In genomic region chr15:24957691-24958090, GRCh38 we compare ENCODE assay signal across 11 cellular contexts. TPM values are rescaled to one million over a fixed set of nuclear protein-coding genes. Genes with fewer than 3 reads are reported as not detected.
DNase-seq lines count a peak whose midpoint lies in the region; ATAC-seq and TF ChIP-seq lines count a peak whose summit lies in the region.
"Had no signal": no experiment of that assay in that cellular context is flagged by ENCODE, and none has a peak within 500 bp of the region (broad histone marks: within the 10 kb centered on the region; RNA-seq: fewer than 3 reads in every experiment).

No MANE protein-coding gene starts in this region.

- H3K36me3 ChIP-seq in hepatocyte (replicated peaks; ENCODE audit: insufficient read depth, low read depth), result peaks cover 2% of the 10 kb centered on the region
- peaks cover 0 to 8% of the 10 kb centered on the region in 2 donors for H3K36me3 ChIP-seq in psoas muscle (ENCODE audit: insufficient read depth in 1 of 2, low read depth in 1 of 2)
- H3K36me3 ChIP-seq: pancreas had no signal

- no peaks in the 10 kb centered on the region for H3K9me2 ChIP-seq in hepatocyte (replicated peaks; ENCODE audit: insufficient read depth)

- H3K27ac Mint-ChIP-seq in activated T-cell treated with anti-CD3 and anti-CD28 coated beads, Interleukin-2, amount 50 U/mL, for 24 hours, result peak overlapping the region; percentile 23
- peak overlapping the region; percentile 96 for H3K27ac Mint-ChIP-seq in T-helper 17 cell

- peaks cover 38% of the 10 kb centered on the region for H4K20me1 ChIP-seq in hepatocyte (ENCODE audit: insufficient read depth, poor library complexity, severe bottlenecking)

- H3K4me3 Mint-ChIP-seq in activated T-cell treated with anti-CD3 and anti-CD28 coated beads, Interleukin-2, amount 50 U/mL, for 24 hours, result peak overlapping the region; percentile 41
- H3K4me3 Mint-ChIP-seq in T-helper 17 cell, result no peak overlapping the region

- no peak for DNase-seq in activated T-cell treated with anti-CD3 and anti-CD28 coated beads, Interleukin-2, amount 50 U/mL, for 24 hours
- DNase-seq in activated T-cell treated with anti-CD3 and anti-CD28 coated beads for 4 hours, result no peak
- DNase-seq in T-helper 17 cell, result no peak
- DNase-seq in hepatocyte (ENCODE audit: low spot score), result no peak
- DNase-seq in psoas muscle, result no peak
- DNase-seq in LoVo (ENCODE audit: low spot score), result no peak
- DNase-seq in KG1 (lab: John Stamatoyannopoulos, UW), result no peak
- DNase-seq: NCI-H2029 treated with DMSO at 0.1 percent for 48 hours; pancreas; stimulated activated CD4-positive, alpha-beta T cell treated with anti-CD3 and anti-CD28 coated beads, Interleukin-2, amount 100 ng/mL, for 48 hours had no signal

- no peaks in the 10 kb centered on the region for H3K9me3 ChIP-seq in T-helper 17 cell (ENCODE audit: control insufficient read depth, low read length, poor library complexity, severe bottlenecking)
- H3K9me3 ChIP-seq in hepatocyte (ENCODE audit: low read depth), result no peaks in the 10 kb centered on the region
- H3K9me3 ChIP-seq in psoas muscle, result no peaks in the 10 kb centered on the region
- H3K9me3 ChIP-seq: pancreas had no signal

- H3K4me1 Mint-ChIP-seq in activated T-cell treated with anti-CD3 and anti-CD28 coated beads, Interleukin-2, amount 50 U/mL, for 24 hours (ENCODE audit: low read depth), result peaks cover 21% of the 10 kb centered on the region
- H3K4me1 Mint-ChIP-seq in T-helper 17 cell, result peaks cover 9% of the 10 kb centered on the region

- intact Hi-C loops in psoas muscle (cut with DNase I), result no loop called here

- no peak overlapping the region for H2AFZ ChIP-seq in hepatocyte

- H3K27me3 ChIP-seq in hepatocyte (no peaks in the 10 kb centered on the region), psoas muscle (ENCODE audit: insufficient read depth in 3 of 3, low read length in 2 of 3) (no peaks in the 10 kb centered on the region)
- H3K27me3 ChIP-seq: pancreas had no signal

- H3K9me3 Mint-ChIP-seq in activated T-cell treated with anti-CD3 and anti-CD28 coated beads, Interleukin-2, amount 50 U/mL, for 24 hours, result peaks cover 4% of the 10 kb centered on the region

- H3K27me3 Mint-ChIP-seq in activated T-cell treated with anti-CD3 and anti-CD28 coated beads, Interleukin-2, amount 50 U/mL, for 24 hours, result no peaks in the 10 kb centered on the region
- no peaks in the 10 kb centered on the region for H3K27me3 Mint-ChIP-seq in T-helper 17 cell

- WGBS in hepatocyte (ENCODE audit: low lambda C conversion rate, missing lambda C conversion rate), result 40% methylated on average over 2 of the region's 2 CpGs
- 63 to 72% (median 65%) methylated on average over 2 of the region's 2 CpGs for WGBS in psoas muscle, 3 donors

- H3K27ac ChIP-seq in hepatocyte (peak overlapping the region; percentile 96), psoas muscle (peak overlapping the region; percentile 85)
- H3K27ac ChIP-seq: pancreas had no signal

- H3K4me3 ChIP-seq in hepatocyte (peak overlapping the region; percentile 66), psoas muscle (peak overlapping the region; percentile 75)

- no peak for TF ChIP-seq CTCF in hepatocyte (IDR thresholded peaks at IDR 0.05; ENCODE audit: poor library complexity)
- no peak for TF ChIP-seq CTCF in psoas muscle (IDR thresholded peaks at IDR 0.05)

- H3K36me3 Mint-ChIP-seq in activated T-cell treated with anti-CD3 and anti-CD28 coated beads, Interleukin-2, amount 50 U/mL, for 24 hours (ENCODE audit: low read depth), result peaks cover 53% of the 10 kb centered on the region
- peaks cover 9% of the 10 kb centered on the region for H3K36me3 Mint-ChIP-seq in T-helper 17 cell (ENCODE audit: low read depth)

- H3K4me1 ChIP-seq in hepatocyte (ENCODE audit: insufficient read depth) (no peaks in the 10 kb centered on the region), psoas muscle (peaks cover 7% of the 10 kb centered on the region)
- H3K4me1 ChIP-seq: pancreas had no signal

- no peak for ATAC-seq in T-helper 17 cell
- ATAC-seq in psoas muscle, result no peak
- no peak for ATAC-seq in GM21619 (IDR thresholded peaks at IDR 0.05; ENCODE audit: unreplicated experiment)
- ATAC-seq: pancreas had no signal

- peaks cover 69% of the 10 kb centered on the region for H3K79me2 ChIP-seq in hepatocyte

- peak overlapping the region; percentile 83 for H3K4me2 ChIP-seq in hepatocyte

RNA-seq across cellular contexts. Expression of gene SNRPN, which starts 2.9 kb away (rescaled TPM):
- 10 to 100 TPM; 89.4 to 90.1 TPM for total RNA-seq in T-helper 17 cell
- total RNA-seq in hepatocyte, result 225 and 242 TPM in 2 replicates
- 258 and 283 TPM in 2 replicates for polyA plus RNA-seq in hepatocyte
- total RNA-seq in psoas muscle, result 100 to 1,000 TPM in 3 of 4 donors, 10 to 100 TPM in 1; 76.3 to 190 (median 107) TPM
- polyA plus RNA-seq in psoas muscle, result 100 to 1,000 TPM in 2 of 3 donors, 10 to 100 TPM in 1; 65.4 to 240 (median 120) TPM

RNA-seq across cellular contexts. Expression of gene SNURF, which starts 2.9 kb away (rescaled TPM):
- total RNA-seq in T-helper 17 cell (10 to 100 TPM; 13.2 to 23.0 TPM), hepatocyte (7.7 and 12.0 TPM in 2 replicates), psoas muscle (10 to 100 TPM; 22.2 to 26.8 (median 24.1) TPM)
- polyA plus RNA-seq in hepatocyte (6.2 and 7.2 TPM in 2 replicates), psoas muscle (1 to 10 TPM; 2.2 to 3.9 (median 3.4) TPM)
